15 cellular contexts compared by ENCODE assay signal in genomic region chr5:15797116-15797515, GRCh38.
DNase-seq lines count a peak whose midpoint lies in the region.
"Had no signal": no experiment of that assay in that cellular context is flagged by ENCODE, and none has a peak within 500 bp of the region (broad histone marks: within the 10 kb centered on the region; RNA-seq: fewer than 3 reads in every experiment).

No MANE protein-coding gene starts in this region.

- peak; percentile 35 for DNase-seq in NCI-H1105 treated with DMSO at 0.1 percent for 48 hours (lab: John Stamatoyannopoulos, UW)
- DNase-seq in NCI-H1105 (lab: John Stamatoyannopoulos, UW), result no peak
- peak; percentile 49 to 86 for DNase-seq in SJCRH30
- peak; percentile 55 for DNase-seq in myocyte (ENCODE audit: low read depth)
- DNase-seq in NCI-H748 treated with DMSO at 0.1 percent for 48 hours (lab: John Stamatoyannopoulos, UW), result no peak
- no peak for DNase-seq in stimulated activated CD4-positive, alpha-beta T cell treated with anti-CD3 and anti-CD28 coated beads, Interleukin-1b, Interleukin-23, amount 100 ng/mL, for 48 hours
- no peak for DNase-seq in activated naive CD4-positive, alpha-beta T cell treated with anti-CD3 and anti-CD28 coated beads for 36 hours
- DNase-seq: 8988T; AML-193; Caco-2; CD8-positive, alpha-beta memory T cell; HCEC 1CT; HFFc6 had no signal

- H3K27ac Mint-ChIP-seq in activated naive CD4-positive, alpha-beta T cell treated with anti-CD3 and anti-CD28 coated beads for 36 hours, result no peak overlapping the region
- H3K27ac Mint-ChIP-seq: CD8-positive, alpha-beta memory T cell; HFFc6 had no signal

- no peaks in the 10 kb centered on the region for H3K9me3 ChIP-seq in SJCRH30 (replicated peaks)
- H3K9me3 ChIP-seq: BLaER1, Caco-2 had no signal

- H3K4me3 Mint-ChIP-seq in activated naive CD4-positive, alpha-beta T cell treated with anti-CD3 and anti-CD28 coated beads for 36 hours, result no peak overlapping the region
- H3K4me3 Mint-ChIP-seq: CD8-positive, alpha-beta memory T cell; HFFc6 had no signal

- H3K4me1 ChIP-seq in SJCRH30, result peaks cover 51% of the 10 kb centered on the region
- H3K4me1 ChIP-seq: Caco-2 had no signal

- H3K36me3 Mint-ChIP-seq in activated naive CD4-positive, alpha-beta T cell treated with anti-CD3 and anti-CD28 coated beads for 36 hours (ENCODE audit: low read depth), result no peaks in the 10 kb centered on the region
- H3K36me3 Mint-ChIP-seq: CD8-positive, alpha-beta memory T cell had no signal

- H3K27ac ChIP-seq in SJCRH30 (peak overlapping the region; percentile 88), cingulate gyrus (ENCODE audit: low read depth, low read length) (peak overlapping the region; percentile 65)
- H3K27ac ChIP-seq: BLaER1 had no signal

- H3K4me1 Mint-ChIP-seq in activated naive CD4-positive, alpha-beta T cell treated with anti-CD3 and anti-CD28 coated beads for 36 hours (ENCODE audit: low read depth), result no peaks in the 10 kb centered on the region
- H3K4me1 Mint-ChIP-seq: CD8-positive, alpha-beta memory T cell had no signal

- CTCF ChIA-PET in activated naive CD4-positive, alpha-beta T cell treated with anti-CD3 and anti-CD28 coated beads for 36 hours (lab: Charles Lee), result interaction anchor here (1.2 kb wide), 1 partner anchor 20 kb away, joined by 3 read pairs; no protein-coding TSS in a partner anchor

- no peaks in the 10 kb centered on the region for H3K36me3 ChIP-seq in SJCRH30
- H3K36me3 ChIP-seq: BLaER1 had no signal

- intact Hi-C loops in activated naive CD4-positive, alpha-beta T cell treated with anti-CD3 and anti-CD28 coated beads for 36 hours (cut with micrococcal nuclease), result loop anchor here (10.0 kb wide), 1 partner anchor 692 kb away; no protein-coding TSS in a partner anchor

- no peaks in the 10 kb centered on the region for H3K27me3 ChIP-seq in SJCRH30
- H3K27me3 ChIP-seq: BLaER1 had no signal

- no peaks in the 10 kb centered on the region for H3K9me3 Mint-ChIP-seq in activated naive CD4-positive, alpha-beta T cell treated with anti-CD3 and anti-CD28 coated beads for 36 hours
- H3K9me3 Mint-ChIP-seq: HFFc6 had no signal

- no peak overlapping the region for H3K4me3 ChIP-seq in SJCRH30
- H3K4me3 ChIP-seq: BLaER1 had no signal

- H3K27me3 Mint-ChIP-seq in activated naive CD4-positive, alpha-beta T cell treated with anti-CD3 and anti-CD28 coated beads for 36 hours (ENCODE audit: low read depth), result no peaks in the 10 kb centered on the region
- H3K27me3 Mint-ChIP-seq: CD8-positive, alpha-beta memory T cell had no signal

Comparison
In these comparisons a context has a peak if more than half of its experiments do, and no peak if none do; other contexts are left out.
1. DNase-seq: peak in NCI-H1105 treated with DMSO at 0.1 percent for 48 hours (single experiment), SJCRH30 (2 of 2) and myocyte (single experiment); none in NCI-H1105 (single experiment), NCI-H748 treated with DMSO at 0.1 percent for 48 hours (single experiment), stimulated activated CD4-positive, alpha-beta T cell treated with anti-CD3 and anti-CD28 coated beads, Interleukin-1b, Interleukin-23, amount 100 ng/mL, for 48 hours (single experiment) and activated naive CD4-positive, alpha-beta T cell treated with anti-CD3 and anti-CD28 coated beads for 36 hours (single experiment).